In the genomic region with DNA sequence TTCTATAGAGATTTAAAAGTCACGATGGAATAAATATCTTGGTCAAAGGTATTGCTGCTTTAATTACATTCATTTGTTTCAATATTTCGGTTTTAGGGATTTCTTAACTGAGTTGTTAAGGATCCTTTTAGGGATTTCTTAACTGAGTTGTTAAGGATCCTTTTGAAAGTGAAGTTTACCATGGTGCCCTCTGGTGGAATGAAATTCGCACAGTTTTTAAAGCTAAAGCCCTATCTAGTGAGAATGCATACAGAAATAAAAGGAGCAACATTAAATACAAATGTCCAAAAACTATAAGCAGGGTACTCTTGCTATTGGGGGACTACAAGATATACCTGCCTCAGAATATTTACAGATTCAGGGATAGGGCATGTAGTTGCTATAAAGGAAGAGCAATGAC, we compare ENCODE assay signal across 8 cellular contexts.
DNase-seq lines count a peak whose midpoint lies in the region; ATAC-seq and TF ChIP-seq lines count a peak whose summit lies in the region.

No MANE protein-coding gene starts in this region.

- ATAC-seq in Panc1, result peak; percentile 67; the same call in 1 of the 2 replicates
- ATAC-seq in activated T-helper 17 cell treated with anti-CD3 and anti-CD28 coated beads, Interleukin-2, amount 50 U/mL, for 72 hours (replicated peaks), result no peak
- ATAC-seq in HG03571 (IDR thresholded peaks at IDR 0.05; ENCODE audit: unreplicated experiment), result no peak

- DNase-seq in Ammon's horn (ENCODE audit: low spot score) (peak; percentile 61), Panc1 (ENCODE audit: low read depth, low spot score) (no peak), epithelial cell of esophagus (ENCODE audit: low read depth) (peak; percentile 61), neural progenitor cell (ENCODE audit: low spot score) (peak; percentile 27), epidermal melanocyte (ENCODE audit: insufficient read length, low spot score) (no peak)

- H3K36me3 Mint-ChIP-seq in neural progenitor cell, result no peaks in the 10 kb centered on the region
- H3K36me3 Mint-ChIP-seq in activated T-helper 17 cell treated with anti-CD3 and anti-CD28 coated beads, Interleukin-2, amount 50 U/mL, for 72 hours (ENCODE audit: low read depth), result no peaks in the 10 kb centered on the region

- H3F3A ChIP-seq in neural progenitor cell (ENCODE audit: low read depth), result no peaks in the 10 kb centered on the region

- H3K4me3 Mint-ChIP-seq in neural progenitor cell, result no peak overlapping the region
- H3K4me3 Mint-ChIP-seq in activated T-helper 17 cell treated with anti-CD3 and anti-CD28 coated beads, Interleukin-2, amount 50 U/mL, for 72 hours, result no peak overlapping the region

- H3K9ac ChIP-seq in neural progenitor cell, result no peak overlapping the region

- H3K27ac Mint-ChIP-seq in neural progenitor cell, result no peak overlapping the region
- H3K27ac Mint-ChIP-seq in activated T-helper 17 cell treated with anti-CD3 and anti-CD28 coated beads, Interleukin-2, amount 50 U/mL, for 72 hours, result no peak overlapping the region

- no peak overlapping the region for H3K4me2 ChIP-seq in neural progenitor cell

- TF ChIP-seq CTCF in GM12873 (IDR thresholded peaks at IDR 0.05; ENCODE audit: insufficient read depth, low read depth, low read length, missing control alignments), result peak; percentile 55
- TF ChIP-seq CTCF in Panc1 (IDR thresholded peaks at IDR 0.05), result peak; percentile 70; the same call in 1 of the 2 replicates
- peak; percentile 62 for TF ChIP-seq CTCF in epithelial cell of esophagus (IDR thresholded peaks at IDR 0.05; ENCODE audit: insufficient read depth, low read depth, low read length, missing control alignments)
- TF ChIP-seq CTCF in neural progenitor cell (IDR thresholded peaks at IDR 0.05), result peak; percentile 62

- H3K27me3 Mint-ChIP-seq in neural progenitor cell (ENCODE audit: insufficient read depth, low read depth), result peaks cover 4% of the 10 kb centered on the region
- H3K27me3 Mint-ChIP-seq in activated T-helper 17 cell treated with anti-CD3 and anti-CD28 coated beads, Interleukin-2, amount 50 U/mL, for 72 hours, result no peaks in the 10 kb centered on the region

- H3K4me3 ChIP-seq in Panc1 (ENCODE audit: low read depth in 2 of 2, low read length in 2 of 2), result no peak overlapping the region
- no peak overlapping the region for H3K4me3 ChIP-seq in epithelial cell of esophagus (ENCODE audit: low read length)
- H3K4me3 ChIP-seq in neural progenitor cell, result no peak overlapping the region

- no peaks in the 10 kb centered on the region for H3K9me3 ChIP-seq in Panc1 (ENCODE audit: control insufficient read depth, insufficient read depth, low read depth, low read length)
- H3K9me3 ChIP-seq in neural progenitor cell (ENCODE audit: low read depth), result no peaks in the 10 kb centered on the region

- H3K27me3 ChIP-seq in Panc1 (ENCODE audit: control insufficient read depth, insufficient read depth, low read length), result no peaks in the 10 kb centered on the region; the same call in 1 of the 2 replicates
- no peaks in the 10 kb centered on the region for H3K27me3 ChIP-seq in neural progenitor cell

- no peaks in the 10 kb centered on the region for H3K79me2 ChIP-seq in neural progenitor cell (ENCODE audit: low read depth)

- in situ Hi-C loops in Panc1 (cut with HindIII; ENCODE audit: low pct_unique_long_range_greater_than_20kb, low sequenced_read_pairs), result no loop called here

- no peaks in the 10 kb centered on the region for H3K9me3 Mint-ChIP-seq in neural progenitor cell
- H3K9me3 Mint-ChIP-seq in activated T-helper 17 cell treated with anti-CD3 and anti-CD28 coated beads, Interleukin-2, amount 50 U/mL, for 72 hours, result no peaks in the 10 kb centered on the region

- intact Hi-C loops in Panc1 (cut with micrococcal nuclease; ENCODE audit: unreplicated experiment), result loop anchor here (2.0 to 5.0 kb wide), 3 partner anchors 142 to 529 kb away; no protein-coding TSS in a partner anchor

- CTCF ChIA-PET in Panc1 (lab: Charles Lee), result interaction anchor here (0.6 to 1.5 kb wide), 7 partner anchors 138 to 572 kb away, joined by 3 to 6 read pairs (median 3); a partner anchor contains a TSS

- H3K27ac ChIP-seq in Panc1 (ENCODE audit: low read length) (no peak overlapping the region), neural progenitor cell (no peak overlapping the region)

- no TSS peak for BruUV-seq in Panc1 (replicated peaks; lab: Mats Ljungman, UMichigan)

- no peaks in the 10 kb centered on the region for H3K4me1 Mint-ChIP-seq in neural progenitor cell
- H3K4me1 Mint-ChIP-seq in activated T-helper 17 cell treated with anti-CD3 and anti-CD28 coated beads, Interleukin-2, amount 50 U/mL, for 72 hours, result peaks cover 23% of the 10 kb centered on the region

- H3K4me1 ChIP-seq in Panc1 (ENCODE audit: control insufficient read depth, insufficient read depth, low read length), result peaks cover 11% of the 10 kb centered on the region
- peaks cover 5% of the 10 kb centered on the region for H3K4me1 ChIP-seq in neural progenitor cell

- no peak overlapping the region for H2AFZ ChIP-seq in neural progenitor cell (replicated peaks)

- H3K36me3 ChIP-seq in Panc1 (ENCODE audit: control insufficient read depth, insufficient read depth, low read length) (no peaks in the 10 kb centered on the region), neural progenitor cell (no peaks in the 10 kb centered on the region)

- no peaks in the 10 kb centered on the region for H4K20me1 ChIP-seq in neural progenitor cell (ENCODE audit: low read depth)

- POLR2A ChIA-PET in Panc1 (lab: Charles Lee), result no interaction called here

Comparison
In these comparisons a context has a peak if more than half of its experiments do, and no peak if none do; other contexts are left out.
1. DNase-seq: peak in Ammon's horn (single experiment), epithelial cell of esophagus (single experiment) and neural progenitor cell (single experiment); none in Panc1 (single experiment) and epidermal melanocyte (single experiment).
2. Peak in every context shown above with its lines, with median percentiles within 50 percentile points of each other: CTCF ChIP-seq.